9 cellular contexts compared by ENCODE assay signal in genomic region chr11:118622376-118623290, GRCh38. TPM values are rescaled to one million over a fixed set of nuclear protein-coding genes. Genes with fewer than 3 reads are reported as not detected.
DNase-seq lines count a peak whose midpoint lies in the region; ATAC-seq, FAIRE-seq and TF ChIP-seq lines count a peak whose summit lies in the region.
"Had no signal": no experiment of that assay in that cellular context is flagged by ENCODE, and none has a peak within 500 bp of the region (broad histone marks: within the 10 kb centered on the region; RNA-seq: fewer than 3 reads in every experiment).

No MANE protein-coding gene starts in this region.

- POLR2A ChIA-PET in GM10248 (lab: Yijun Ruan, JAX): no interaction called here

- DNase-seq in NCI-H146 treated with DMSO at 0.1 percent for 48 hours (lab: John Stamatoyannopoulos, UW; ENCODE audit: unreplicated experiment) (peak; percentile 86), astrocyte of the hippocampus (ENCODE audit: low read depth, low spot score) (peak; percentile 90), keratinocyte (ENCODE audit: low read depth, low spot score) (peak; percentile 92), GM10248 (ENCODE audit: extremely low spot score) (no peak)
- DNase-seq in activated CD4-positive, alpha-beta T cell treated with anti-CD3 and anti-CD28 coated beads for 1 hour: no peak

- H3K9ac ChIP-seq in BLaER1 treated with 17β-estradiol and CSF1 and Interleukin-3, amounts not matched to agents 10 nM and 100 nM: peak overlapping the region in 7 of 11 experiments; percentile 72 to 85 (median 79); a peak in 10 of 22 replicates
- peak overlapping the region; percentile 87 for H3K9ac ChIP-seq in keratinocyte (ENCODE audit: control insufficient read depth, extremely low read depth, insufficient read depth, low read length)

- H3K9me3 ChIP-seq in BLaER1 treated with 17β-estradiol and CSF1 and Interleukin-3, amounts not matched to agents 10 nM and 100 nM (replicated peaks in 1 of 11): no peaks in the 10 kb centered on the region
- no peaks in the 10 kb centered on the region for H3K9me3 ChIP-seq in keratinocyte (ENCODE audit: control insufficient read depth, low read depth, low read length)

- CTCF ChIA-PET in GM10248 (lab: Yijun Ruan, JAX): interaction anchor here (0.7 to 2.2 kb wide), 7 partner anchors 11 to 307 kb away, joined by 3 to 7 read pairs (median 5); no protein-coding TSS in a partner anchor

- no peak for FAIRE-seq in keratinocyte (lab: Jason Lieb, UNC)

- H3K79me2 ChIP-seq in keratinocyte (ENCODE audit: control insufficient read depth, insufficient read depth, low read length): peaks cover 9% of the 10 kb centered on the region

- TF ChIP-seq CTCF in keratinocyte (optimal IDR thresholded peaks at IDR 0.05 in 1 of 3, IDR thresholded peaks at IDR 0.05 in 1 of 3, conservative IDR thresholded peaks at IDR 0.05 in 1 of 3; ENCODE audit: extremely low read depth in 1 of 3, insufficient read depth in 2 of 3, low read length in 3 of 3): no peak
- TF ChIP-seq CTCF in GM10248 (IDR thresholded peaks at IDR 0.05; ENCODE audit: control extremely low read depth, extremely low read depth, low read depth, missing control alignments): no peak

- H3K4me2 ChIP-seq in BLaER1 treated with 17β-estradiol and CSF1 and Interleukin-3, amounts not matched to agents 10 nM and 100 nM: peak overlapping the region; percentile 86 to 98 (median 94)
- H3K4me2 ChIP-seq in keratinocyte (ENCODE audit: control insufficient read depth, extremely low read depth, insufficient read depth, low read depth, low read length): peak overlapping the region; percentile 100

- no peak overlapping the region for H2AFZ ChIP-seq in keratinocyte (ENCODE audit: control insufficient read depth, low read length)

- H3K9me1 ChIP-seq in keratinocyte (ENCODE audit: control insufficient read depth, extremely low read depth, insufficient read depth, low read length): no peaks in the 10 kb centered on the region

- dilution Hi-C loops in keratinocyte (cut with MboI; ENCODE audit: extremely low pct_ligation_motif_present, low sequenced_read_pairs): no loop called here

- peak overlapping the region in 6 of 10 experiments; percentile 62 to 74 (median 67); a peak in 10 of 20 replicates for H3K4me3 ChIP-seq in BLaER1 treated with 17β-estradiol and CSF1 and Interleukin-3, amounts not matched to agents 10 nM and 100 nM
- H3K4me3 ChIP-seq in keratinocyte (ENCODE audit: control insufficient read depth in 2 of 3, extremely low read depth in 1 of 3, insufficient read depth in 2 of 3, low read depth in 1 of 3, low read length in 3 of 3): peak overlapping the region; percentile 72 to 96 (median 93)

- peaks cover 0 to 28% (median 0%) of the 10 kb centered on the region in 11 experiments; a peak in 5 of 22 replicates for H4K20me1 ChIP-seq in BLaER1 treated with 17β-estradiol and CSF1 and Interleukin-3, amounts not matched to agents 10 nM and 100 nM
- no peaks in the 10 kb centered on the region for H4K20me1 ChIP-seq in keratinocyte (ENCODE audit: control insufficient read depth, extremely low read depth, insufficient read depth, low read length)

- no peaks in the 10 kb centered on the region; a peak in 2 of 22 replicates for H3K27me3 ChIP-seq in BLaER1 treated with 17β-estradiol and CSF1 and Interleukin-3, amounts not matched to agents 10 nM and 100 nM
- no peaks in the 10 kb centered on the region for H3K27me3 ChIP-seq in keratinocyte (ENCODE audit: control insufficient read depth, extremely low read depth, insufficient read depth, low read length)

- H3K4me1 ChIP-seq in BLaER1 treated with 17β-estradiol and CSF1 and Interleukin-3, amounts not matched to agents 10 nM and 100 nM: peaks cover 48 to 68% (median 51%) of the 10 kb centered on the region in 10 experiments
- peaks cover 74% of the 10 kb centered on the region for H3K4me1 ChIP-seq in keratinocyte (ENCODE audit: control insufficient read depth, extremely low read depth, insufficient read depth, low read length)

- no peak for ATAC-seq in GM18873 (IDR thresholded peaks at IDR 0.05; ENCODE audit: low FRiP score, unreplicated experiment)

- H3K27ac ChIP-seq in BLaER1 treated with 17β-estradiol and CSF1 and Interleukin-3, amounts not matched to agents 10 nM and 100 nM: no peak overlapping the region
- H3K27ac ChIP-seq in keratinocyte (ENCODE audit: control insufficient read depth, insufficient read depth, low read length) (peak overlapping the region; percentile 81), temporal lobe (ENCODE audit: low read depth, low read length) (peak overlapping the region; percentile 92)

- peaks cover 0 to 31% (median 22%) of the 10 kb centered on the region in 11 experiments; a peak in 15 of 22 replicates for H3K36me3 ChIP-seq in BLaER1 treated with 17β-estradiol and CSF1 and Interleukin-3, amounts not matched to agents 10 nM and 100 nM
- peaks cover 8 to 13% of the 10 kb centered on the region in 2 experiments for H3K36me3 ChIP-seq in keratinocyte (ENCODE audit: control insufficient read depth in 2 of 2, extremely low read depth in 1 of 2, insufficient read depth in 2 of 2, low read length in 2 of 2)

RNA-seq across cellular contexts. Expression of gene PHLDB1, which starts 15.2 kb away (rescaled TPM):
- 35.0 to 46.8 TPM (median 38.4 TPM) in 3 replicates for polyA plus RNA-seq in keratinocyte
- polyA plus RNA-seq in keratinocyte (2011; ENCODE audit: low read depth): 7.3 TPM
- 22.1 and 33.7 TPM in 2 replicates for polyA plus RNA-seq in keratinocyte (2011; cell fraction: cytosol; rRNA removed)
- 84.3 and 109 TPM in 2 replicates for polyA plus RNA-seq in keratinocyte (2011; cell fraction: nucleus; rRNA removed)
- 9.4 and 52.0 TPM in 2 replicates for polyA plus RNA-seq in keratinocyte (2012; ENCODE audit: low replicate concordance)
- polyA minus RNA-seq in keratinocyte: 61.9 to 100.0 TPM (median 61.9 TPM) in 3 replicates
- 73.3 TPM for polyA minus RNA-seq in keratinocyte (2011; cell fraction: cytosol; rRNA and poly(A)+ RNA removed)
- polyA minus RNA-seq in keratinocyte (2011; cell fraction: nucleus; rRNA and poly(A)+ RNA removed): 59.3 and 72.3 TPM in 2 replicates
- total RNA-seq in temporal lobe: 57.0 TPM

RNA-seq across cellular contexts. Expression of gene ARCN1, which starts 50.4 kb away (rescaled TPM):
- 121 to 216 TPM (median 150 TPM) in 3 replicates for polyA plus RNA-seq in keratinocyte
- 77.9 TPM for polyA plus RNA-seq in keratinocyte (2011; ENCODE audit: low read depth)
- 127 and 260 TPM in 2 replicates for polyA plus RNA-seq in keratinocyte (2011; cell fraction: cytosol; rRNA removed)
- 159 and 176 TPM in 2 replicates for polyA plus RNA-seq in keratinocyte (2011; cell fraction: nucleus; rRNA removed)
- polyA plus RNA-seq in keratinocyte (2012; ENCODE audit: low replicate concordance): 65.9 and 120 TPM in 2 replicates
- polyA minus RNA-seq in keratinocyte: 63.8 to 140 TPM (median 118 TPM) in 3 replicates
- 101 TPM for polyA minus RNA-seq in keratinocyte (2011; cell fraction: cytosol; rRNA and poly(A)+ RNA removed)
- 49.7 and 81.6 TPM in 2 replicates for polyA minus RNA-seq in keratinocyte (2011; cell fraction: nucleus; rRNA and poly(A)+ RNA removed)
- total RNA-seq in temporal lobe: 67.9 TPM

RNA-seq across cellular contexts. Expression of gene TREH, which starts 56.8 kb away (rescaled TPM):
- not detected in 3 replicates for polyA plus RNA-seq in keratinocyte
- not detected for polyA plus RNA-seq in keratinocyte (2011; ENCODE audit: low read depth)
- not detected in 2 replicates for polyA plus RNA-seq in keratinocyte (2011; cell fraction: cytosol; rRNA removed)
- not detected in 2 replicates for polyA plus RNA-seq in keratinocyte (2011; cell fraction: nucleus; rRNA removed)
- polyA plus RNA-seq in keratinocyte (2012; ENCODE audit: low replicate concordance): 0.03 and 0.08 TPM in 2 replicates
- polyA minus RNA-seq in keratinocyte: not detected in 3 replicates
- not detected for polyA minus RNA-seq in keratinocyte (2011; cell fraction: cytosol; rRNA and poly(A)+ RNA removed)
- polyA minus RNA-seq in keratinocyte (2011; cell fraction: nucleus; rRNA and poly(A)+ RNA removed): not detected in 2 replicates
- total RNA-seq in temporal lobe: not detected
- total RNA-seq: dermis microvascular lymphatic vessel endothelial cell had no signal

RNA-seq across cellular contexts. Expression of gene IFT46, which starts 56.9 kb away (rescaled TPM):
- polyA plus RNA-seq in keratinocyte: 31.2 to 34.9 TPM (median 32.9 TPM) in 3 replicates
- polyA plus RNA-seq in keratinocyte (2011; ENCODE audit: low read depth): 27.7 TPM
- polyA plus RNA-seq in keratinocyte (2011; cell fraction: cytosol; rRNA removed): 27.1 and 43.5 TPM in 2 replicates
- 36.1 and 37.4 TPM in 2 replicates for polyA plus RNA-seq in keratinocyte (2011; cell fraction: nucleus; rRNA removed)
- 14.1 and 17.4 TPM in 2 replicates for polyA plus RNA-seq in keratinocyte (2012; ENCODE audit: low replicate concordance)
- polyA minus RNA-seq in keratinocyte: 24.6 to 32.6 TPM (median 29.2 TPM) in 3 replicates
- 16.7 TPM for polyA minus RNA-seq in keratinocyte (2011; cell fraction: cytosol; rRNA and poly(A)+ RNA removed)
- polyA minus RNA-seq in keratinocyte (2011; cell fraction: nucleus; rRNA and poly(A)+ RNA removed): 7.8 and 13.3 TPM in 2 replicates
- 31.7 TPM for total RNA-seq in temporal lobe

Comparison
In these comparisons a context has a peak if more than half of its experiments do, and no peak if none do; other contexts are left out.
1. H3K27ac ChIP-seq: peak in keratinocyte (single experiment) and temporal lobe (single experiment); none in BLaER1 treated with 17β-estradiol and CSF1 and Interleukin-3, amounts not matched to agents 10 nM and 100 nM (0 of 11).
2. DNase-seq: peak in NCI-H146 treated with DMSO at 0.1 percent for 48 hours (single experiment), astrocyte of the hippocampus (single experiment) and keratinocyte (single experiment); none in GM10248 (single experiment) and activated CD4-positive, alpha-beta T cell treated with anti-CD3 and anti-CD28 coated beads for 1 hour (single experiment).